ENCODE assay signal across 9 cellular contexts in genomic region chr2:10412380-10412779, GRCh38. TPM values are rescaled to one million over a fixed set of nuclear protein-coding genes. Genes with fewer than 3 reads are reported as not detected.
DNase-seq lines count a peak whose midpoint lies in the region; ATAC-seq and TF ChIP-seq lines count a peak whose summit lies in the region.
"Had no signal": no experiment of that assay in that cellular context is flagged by ENCODE, and none has a peak within 500 bp of the region (broad histone marks: within the 10 kb centered on the region; RNA-seq: fewer than 3 reads in every experiment).

No MANE protein-coding gene starts in this region.

- POLR2A ChIA-PET in CD4-positive, alpha-beta memory T cell (lab: Charles Lee; ENCODE audit: partially characterized antibody) = interaction anchor here (1.2 to 1.3 kb wide), 2 partner anchors 109 to 110 kb away, joined by 3 read pairs; partner anchors contain the start of gene HPCAL1

- in situ Hi-C loops in GM13977 (cut with MboI; ENCODE audit: low pct_unique_long_range_greater_than_20kb, low sequenced_read_pairs, unreplicated experiment) = no loop called here

- TF ChIP-seq CTCF in AG10803 (conservative IDR thresholded peaks at IDR 0.05; ENCODE audit: low read length) (no peak), GM13977 (IDR thresholded peaks at IDR 0.05; ENCODE audit: extremely low read depth, insufficient read depth, missing control alignments) (no peak), choroid plexus epithelial cell (conservative IDR thresholded peaks at IDR 0.05; ENCODE audit: low read depth, low read length) (no peak), testis (IDR thresholded peaks at IDR 0.05) (no peak)

- no peaks in the 10 kb centered on the region for H3K27me3 Mint-ChIP-seq in CD4-positive, alpha-beta memory T cell

- no peak for TF ChIP-seq POLR2A in testis (IDR thresholded peaks at IDR 0.05)

- intact Hi-C loops in testis (cut with DNase I; ENCODE audit: low total_unique reads) = no loop called here
- intact Hi-C loops in CD4-positive, alpha-beta memory T cell (cut with micrococcal nuclease) = no loop called here

- CTCF ChIA-PET in CD4-positive, alpha-beta memory T cell (lab: Charles Lee; ENCODE audit: partially characterized antibody) = interaction anchor here (1.1 to 11.4 kb wide), 4 partner anchors 23 to 288 kb away, joined by 4 to 208 read pairs (median 4); partner anchors contain the start of gene HPCAL1

- peak overlapping the region in 1 of 7 donors; percentile 37 for H3K27ac Mint-ChIP-seq in CD4-positive, alpha-beta memory T cell

- peaks cover 13 to 14% of the 10 kb centered on the region in 2 donors for H3K36me3 Mint-ChIP-seq in CD4-positive, alpha-beta memory T cell

- H3K4me3 Mint-ChIP-seq in CD4-positive, alpha-beta memory T cell = peak overlapping the region in 1 of 8 donors; percentile 8

- H3K4me3 ChIP-seq in AG10803 (ENCODE audit: low read length) (no peak overlapping the region), choroid plexus epithelial cell (ENCODE audit: low read depth, low read length) (no peak overlapping the region), testis (no peak overlapping the region)
- no peak overlapping the region for H3K4me3 ChIP-seq in CD4-positive, alpha-beta memory T cell (ENCODE audit: low read length in 2 of 2)
- H3K4me3 ChIP-seq: lung had no signal

- 85 to 90% methylated on average over 3 of the region's 3 CpGs for WGBS in testis, 2 donors

- DNase-seq in AG10803 (ENCODE audit: low read depth) (peak; percentile 25), GM13977 (ENCODE audit: low spot score) (peak; percentile 74), NCI-H1930 (lab: John Stamatoyannopoulos, UW) (peak; percentile 14 to 28), choroid plexus epithelial cell (ENCODE audit: low read depth) (peak; percentile 73), testis (peak; percentile 88), islet precursor cell (no peak)
- no peak for DNase-seq in CD4-positive, alpha-beta memory T cell

- peaks cover 20 to 35% (median 21%) of the 10 kb centered on the region in 4 donors for H3K4me1 Mint-ChIP-seq in CD4-positive, alpha-beta memory T cell

- no peaks in the 10 kb centered on the region for H3K36me3 ChIP-seq in testis (ENCODE audit: low read depth, missing control alignments)
- peaks cover 17% of the 10 kb centered on the region for H3K36me3 ChIP-seq in CD4-positive, alpha-beta memory T cell (ENCODE audit: insufficient read depth, low read length)

- peaks cover 43% of the 10 kb centered on the region for H3K4me1 ChIP-seq in testis
- peaks cover 20% of the 10 kb centered on the region for H3K4me1 ChIP-seq in CD4-positive, alpha-beta memory T cell (ENCODE audit: insufficient read depth, low read length)

- ATAC-seq in HG03025 (IDR thresholded peaks at IDR 0.05; ENCODE audit: low FRiP score, unreplicated experiment) = no peak

- H3K9me3 ChIP-seq in testis = no peaks in the 10 kb centered on the region
- H3K9me3 ChIP-seq in CD4-positive, alpha-beta memory T cell (ENCODE audit: control insufficient read depth in 1 of 2, low read length in 2 of 2) = no peaks in the 10 kb centered on the region

- H3K27me3 ChIP-seq in testis = no peaks in the 10 kb centered on the region
- no peaks in the 10 kb centered on the region for H3K27me3 ChIP-seq in CD4-positive, alpha-beta memory T cell (ENCODE audit: insufficient read depth, low read length)

- H3K27ac ChIP-seq in testis = peak overlapping the region; percentile 23 to 64
- no peak overlapping the region for H3K27ac ChIP-seq in CD4-positive, alpha-beta memory T cell (ENCODE audit: low read depth, low read length)

- H3K9me3 Mint-ChIP-seq in CD4-positive, alpha-beta memory T cell = no peaks in the 10 kb centered on the region

RNA-seq across cellular contexts. Expression of gene ODC1, which starts 35.7 kb away (rescaled TPM):
- total RNA-seq in testis = 100 to 1,000 TPM; 208 to 321 TPM
- polyA plus RNA-seq in testis (ENCODE audit: insufficient read depth, low read depth, low replicate concordance) = 309 TPM
- total RNA-seq in CD4-positive, alpha-beta memory T cell = 10 to 100 TPM; 32.5 to 35.4 TPM
- polyA plus RNA-seq in CD4-positive, alpha-beta memory T cell = 10 to 100 TPM; 54.3 to 63.5 TPM

Comparison
In these comparisons a context has a peak if more than half of its experiments do, and no peak if none do; other contexts are left out.
1. DNase-seq: peak in AG10803 (single experiment), GM13977 (single experiment), NCI-H1930 (2 of 2), choroid plexus epithelial cell (single experiment) and testis (single experiment); none in CD4-positive, alpha-beta memory T cell (0 of 5) and islet precursor cell (single experiment).
2. RNA of gene ODC1, which starts 35.7 kb away (total RNA-seq): 208 to 321 TPM in testis; 32.5 to 35.4 TPM in CD4-positive, alpha-beta memory T cell; every median in the first group is over 4 times any median in the second.